27 cellular contexts compared by ENCODE assay signal in the genomic region with DNA sequence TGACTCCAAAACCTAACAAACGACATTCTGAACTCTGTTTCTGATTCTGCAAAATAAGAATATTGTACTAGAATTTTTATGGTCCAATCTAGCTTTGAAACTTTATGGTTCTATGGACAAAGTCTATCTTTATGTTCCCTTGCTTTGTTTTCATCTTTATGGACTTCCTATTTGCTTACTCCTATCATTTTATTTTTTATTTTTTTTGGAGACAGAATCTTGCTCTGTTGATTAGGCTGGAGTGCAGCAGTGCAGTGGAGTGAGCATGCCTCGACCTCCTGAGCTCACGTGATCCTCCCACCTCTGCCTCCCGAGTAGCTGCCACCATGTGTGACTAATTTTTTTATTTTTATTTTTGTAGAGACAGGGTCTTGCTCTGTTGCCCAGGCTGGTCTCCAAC. TPM values are rescaled to one million over a fixed set of nuclear protein-coding genes. Genes with fewer than 3 reads are reported as not detected.
"Had no signal": no experiment of that assay in that cellular context is flagged by ENCODE, and none has a peak within 500 bp of the region (broad histone marks: within the 10 kb centered on the region; RNA-seq: fewer than 3 reads in every experiment).

No MANE protein-coding gene starts in this region.

- H2AFZ ChIP-seq: neural progenitor cell had no signal

- H3K4me3 Mint-ChIP-seq: natural killer cell treated with Interleukin-12 subunit alpha and Interleukin-12 subunit beta and Interleukin-15 and Interleukin-18, amount 100 ng/mL, for 72 hours; neural progenitor cell; stimulated activated naive B cell treated with anti-CD40 and anti-IgM and Interleukin-4, amounts not matched to agents 10 μg/mL and 1 μg/mL and 100 μg/mL, for 72 hours; stimulated activated naive CD8-positive, alpha-beta T cell treated with anti-CD3 and anti-CD28 coated beads, Interleukin-15, amount 100 ng/mL, for 72 hours had no signal

- ATAC-seq: esophagus mucosa; heart left ventricle; left lobe of liver; natural killer cell treated with Interleukin-12 subunit alpha and Interleukin-12 subunit beta and Interleukin-15 and Interleukin-18, amount 100 ng/mL, for 72 hours; right cardiac atrium; stimulated activated naive B cell treated with anti-CD40 and anti-IgM and Interleukin-4, amounts not matched to agents 10 μg/mL and 1 μg/mL and 100 μg/mL, for 72 hours; stimulated activated naive CD8-positive, alpha-beta T cell treated with anti-CD3 and anti-CD28 coated beads, Interleukin-15, amount 100 ng/mL, for 72 hours had no signal

- H3K27me3 Mint-ChIP-seq: natural killer cell treated with Interleukin-12 subunit alpha and Interleukin-12 subunit beta and Interleukin-15 and Interleukin-18, amount 100 ng/mL, for 72 hours; stimulated activated naive B cell treated with anti-CD40 and anti-IgM and Interleukin-4, amounts not matched to agents 10 μg/mL and 1 μg/mL and 100 μg/mL, for 72 hours; stimulated activated naive CD8-positive, alpha-beta T cell treated with anti-CD3 and anti-CD28 coated beads, Interleukin-15, amount 100 ng/mL, for 72 hours had no signal

- H3K4me2 ChIP-seq: neural progenitor cell had no signal

- H3K4me3 ChIP-seq: heart left ventricle, neural progenitor cell, ovary, spleen, testis, tibial nerve had no signal

- H3K9me3 ChIP-seq: heart left ventricle, ovary, spleen, testis, tibial nerve had no signal

- H3K27ac Mint-ChIP-seq: natural killer cell treated with Interleukin-12 subunit alpha and Interleukin-12 subunit beta and Interleukin-15 and Interleukin-18, amount 100 ng/mL, for 72 hours; neural progenitor cell; stimulated activated naive B cell treated with anti-CD40 and anti-IgM and Interleukin-4, amounts not matched to agents 10 μg/mL and 1 μg/mL and 100 μg/mL, for 72 hours had no signal

- DNase-seq: effector memory CD4-positive, alpha-beta T cell; heart left ventricle; hypothalamus; kidney glomerular epithelial cell; mammary epithelial cell; nucleus accumbens; ovary; right cardiac atrium; spleen; stimulated activated CD4-positive, alpha-beta T cell treated with anti-CD3 and anti-CD28 coated beads, Interleukin-15, amount 100 ng/mL, for 24 hours; stimulated activated CD4-positive, alpha-beta T cell treated with anti-CD3 and anti-CD28 coated beads, Interleukin-1b, Interleukin-23, amount 100 ng/mL, for 48 hours; stimulated activated CD4-positive, alpha-beta T cell treated with anti-CD3 and anti-CD28 coated beads, Interleukin-4, amount 100 ng/mL, for 4 hours; stimulated activated naive B cell treated with anti-CD40 and anti-IgM and Interleukin-4, amounts not matched to agents 10 μg/mL and 1 μg/mL and 100 μg/mL, for 72 hours; stimulated activated naive CD8-positive, alpha-beta T cell treated with anti-CD3 and anti-CD28 coated beads, Interleukin-15, amount 100 ng/mL, for 72 hours; testis had no signal

- H3K27me3 ChIP-seq: heart left ventricle, neural progenitor cell, ovary, spleen, testis, tibial nerve had no signal

- H3K36me3 ChIP-seq: ovary had no signal

- H3K27ac ChIP-seq: heart left ventricle, neural progenitor cell, ovary, spleen, testis, tibial nerve had no signal

- H3K9ac ChIP-seq: neural progenitor cell had no signal

RNA-seq across cellular contexts. Expression of a gene that starts 17.6 kb away (rescaled TPM):
- total RNA-seq: esophagus mucosa; fibroblast of lung; frontal cortex; glomerular endothelial cell; heart left ventricle; left lobe of liver; lower leg skin; mammary epithelial cell; mesenteric fat pad; mononuclear cell; natural killer cell treated with Interleukin-12 subunit alpha and Interleukin-12 subunit beta and Interleukin-15 and Interleukin-18, amount 100 ng/mL, for 72 hours; posterior vena cava; right cardiac atrium; tibial nerve had no signal
